1 cellular context compared by ENCODE assay signal in genomic region chr2:187544371-187545080, GRCh38.
TF ChIP-seq lines count a peak whose summit lies in the region.

No MANE protein-coding gene starts in this region.

TF ChIP-seq in WTC11, 78 proteins besides CTCF, POLR2A, EP300 and RAD21 (continued from another document):
- TF ChIP-seq ZNF423 (CRISPR knock-in tag; IDR thresholded peaks at IDR 0.05) (no peak), CREM (CRISPR knock-in tag; IDR thresholded peaks at IDR 0.05) (no peak), ZNF671 (CRISPR knock-in tag; IDR thresholded peaks at IDR 0.05) (no peak), NFATC4 (CRISPR knock-in tag; IDR thresholded peaks at IDR 0.05) (no peak), GRHL2 (CRISPR knock-in tag; IDR thresholded peaks at IDR 0.05; ENCODE audit: insufficient replicate concordance, severe bottlenecking) (no peak), OVOL2 (CRISPR knock-in tag; IDR thresholded peaks at IDR 0.05; ENCODE audit: borderline replicate concordance) (no peak), KAT7 (CRISPR knock-in tag; IDR thresholded peaks at IDR 0.05; ENCODE audit: borderline replicate concordance) (no peak)
